1 cellular context compared by ENCODE assay signal in the genomic region with DNA sequence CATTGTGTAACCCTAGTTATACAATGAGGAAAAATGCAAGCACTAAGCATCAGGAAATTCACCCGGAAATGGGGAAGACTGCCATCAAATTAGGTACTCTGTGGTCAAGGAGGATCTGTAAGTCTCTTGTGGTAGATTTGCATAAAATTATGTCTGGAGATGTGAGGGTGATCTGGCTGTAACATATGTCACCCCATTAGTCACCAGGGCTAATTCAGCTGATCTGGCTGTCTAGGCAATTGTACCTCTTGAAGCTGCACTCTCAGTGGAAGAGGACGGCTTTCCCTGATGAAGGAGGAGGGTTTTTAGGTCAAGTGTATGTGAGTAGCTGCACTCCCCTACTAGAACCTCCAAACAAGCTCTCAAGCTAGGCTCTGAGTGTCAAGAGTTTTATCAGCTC.
TF ChIP-seq lines count a peak whose summit lies in the region.

No MANE protein-coding gene starts in this region.

TF ChIP-seq in GM12878, 131 proteins besides CTCF, POLR2A, EP300 and RAD21:
- 0 out of 4 replicates have a peak, but pooled peaks of 1 of the 2 experiments have one; percentile 13 for TF ChIP-seq IKZF2 (IDR thresholded peaks at IDR 0.05)
- peak; percentile 52; the same call in 1 of the 3 replicates for TF ChIP-seq POU2F2 (IDR thresholded peaks at IDR 0.05; ENCODE audit: borderline replicate concordance, low read depth, low read length)
- TF ChIP-seq DPF2 (IDR thresholded peaks at IDR 0.05) = no peak
- TF ChIP-seq RUNX3 (IDR thresholded peaks at IDR 0.05; ENCODE audit: low read length) = peak; percentile 41; the same call in 1 of the 2 replicates
TF ChIP-seq in GM12878: peak in this region for 3.
